Comparison of ENCODE assay signal across 16 cellular contexts in the genomic region with DNA sequence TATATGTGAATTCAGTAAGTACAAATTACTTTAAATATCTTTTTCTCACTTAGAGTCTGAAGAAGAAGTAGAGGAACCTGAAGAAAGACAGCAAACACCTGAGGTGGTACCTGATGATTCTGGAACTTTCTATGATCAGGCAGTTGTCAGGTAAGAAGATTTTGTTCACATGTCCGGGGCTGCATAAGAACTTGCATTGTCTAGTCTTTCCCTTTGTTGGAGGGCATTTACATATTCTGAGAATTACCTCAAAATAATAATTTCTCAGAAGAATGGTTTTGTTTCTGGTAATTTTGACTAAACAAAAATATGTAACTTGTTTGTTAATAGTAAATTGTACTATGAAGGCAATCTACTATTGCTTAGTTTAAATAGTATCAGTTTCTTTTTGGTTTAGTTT. TPM values are rescaled to one million over a fixed set of nuclear protein-coding genes. Genes with fewer than 3 reads are reported as not detected.
DNase-seq lines count a peak whose midpoint lies in the region; ATAC-seq and TF ChIP-seq lines count a peak whose summit lies in the region.
"Had no signal": no experiment of that assay in that cellular context is flagged by ENCODE, and none has a peak within 500 bp of the region (broad histone marks: within the 10 kb centered on the region; RNA-seq: fewer than 3 reads in every experiment).

No MANE protein-coding gene starts in this region.

- no peak overlapping the region for H3K27ac ChIP-seq in CD4-positive, alpha-beta memory T cell (ENCODE audit: low read depth, low read length)
- no peak overlapping the region for H3K27ac ChIP-seq in mammary epithelial cell (ENCODE audit: insufficient read depth, low read depth, low read length)
- H3K27ac ChIP-seq: BLaER1 had no signal

- no peaks in the 10 kb centered on the region for H3K9me3 Mint-ChIP-seq in activated CD4-positive, alpha-beta T cell treated with anti-CD3 and anti-CD28 coated beads, Interleukin-2, amount 10 ng/mL, durations not matched to agents 7 days and 5 days
- H3K9me3 Mint-ChIP-seq in CD4-positive, alpha-beta memory T cell, result no peaks in the 10 kb centered on the region
- no peaks in the 10 kb centered on the region for H3K9me3 Mint-ChIP-seq in activated CD8-positive, alpha-beta T cell treated with anti-CD3 and anti-CD28 coated beads for 36 hours
- no peaks in the 10 kb centered on the region for H3K9me3 Mint-ChIP-seq in type B pancreatic cell
- H3K9me3 Mint-ChIP-seq: IgD-negative memory B cell had no signal

- CTCF ChIA-PET in activated CD4-positive, alpha-beta T cell treated with anti-CD3 and anti-CD28 coated beads, Interleukin-2, amount 10 ng/mL, durations not matched to agents 7 days and 5 days (lab: Charles Lee), result no interaction called here
- CTCF ChIA-PET in CD4-positive, alpha-beta memory T cell (lab: Charles Lee; ENCODE audit: partially characterized antibody), result no interaction called here
- CTCF ChIA-PET in activated CD8-positive, alpha-beta T cell treated with anti-CD3 and anti-CD28 coated beads for 36 hours (lab: Charles Lee), result no interaction called here
- CTCF ChIA-PET in mammary epithelial cell (lab: Charles Lee; ENCODE audit: low non-redundant PET), result no interaction called here

- H3K9ac ChIP-seq in mammary epithelial cell (ENCODE audit: insufficient read depth, low read length), result no peak overlapping the region
- H3K9ac ChIP-seq: BLaER1 had no signal

- peaks cover 2% of the 10 kb centered on the region for H4K20me1 ChIP-seq in mammary epithelial cell (ENCODE audit: insufficient read depth, low read length)

- TF ChIP-seq CTCF in activated CD8-positive, alpha-beta T cell treated with anti-CD3 and anti-CD28 coated beads for 36 hours (IDR thresholded peaks at IDR 0.05), result no peak
- TF ChIP-seq CTCF in mammary epithelial cell (conservative IDR thresholded peaks at IDR 0.05 in 1 of 2, IDR thresholded peaks at IDR 0.05 in 1 of 2; ENCODE audit: extremely low read depth in 1 of 2, insufficient read depth in 1 of 2, low read depth in 1 of 2, low read length in 2 of 2) (no peak), type B pancreatic cell (conservative IDR thresholded peaks at IDR 0.05) (no peak)

- dilution Hi-C loops in mammary epithelial cell (cut with HindIII; ENCODE audit: low sequenced_read_pairs), result no loop called here

- no peak for ATAC-seq in activated CD8-positive, alpha-beta T cell treated with anti-CD3 and anti-CD28 coated beads for 36 hours
- ATAC-seq in GM21515 (IDR thresholded peaks at IDR 0.05; ENCODE audit: unreplicated experiment), result no peak
- ATAC-seq: HCT116, HepG2 had no signal

- H3K4me2 ChIP-seq in mammary epithelial cell (ENCODE audit: insufficient read depth, low read depth, low read length), result no peak overlapping the region
- H3K4me2 ChIP-seq: BLaER1 had no signal

- BruUV-seq in mammary epithelial cell (replicated peaks; lab: Mats Ljungman, UMichigan), result no TSS peak

- in situ Hi-C loops in mammary epithelial cell (cut with MboI; ENCODE audit: low sequenced_read_pairs in 2 of 2), result no loop called here

- H3K4me3 Mint-ChIP-seq in activated CD4-positive, alpha-beta T cell treated with anti-CD3 and anti-CD28 coated beads, Interleukin-2, amount 10 ng/mL, durations not matched to agents 7 days and 5 days, result no peak overlapping the region
- no peak overlapping the region for H3K4me3 Mint-ChIP-seq in CD4-positive, alpha-beta memory T cell
- H3K4me3 Mint-ChIP-seq in activated CD8-positive, alpha-beta T cell treated with anti-CD3 and anti-CD28 coated beads for 36 hours, result no peak overlapping the region
- H3K4me3 Mint-ChIP-seq in type B pancreatic cell, result no peak overlapping the region
- H3K4me3 Mint-ChIP-seq: CD14-positive monocyte, IgD-negative memory B cell had no signal

- H3K4me3 ChIP-seq in CD4-positive, alpha-beta memory T cell (ENCODE audit: low read length in 2 of 2), result no peak overlapping the region
- no peak overlapping the region for H3K4me3 ChIP-seq in mammary epithelial cell (replicated peaks in 1 of 3; ENCODE audit: insufficient read depth in 1 of 3, low read depth in 2 of 3, low read length in 3 of 3)
- H3K4me3 ChIP-seq: BLaER1 had no signal

- H3K4me1 Mint-ChIP-seq in activated CD4-positive, alpha-beta T cell treated with anti-CD3 and anti-CD28 coated beads, Interleukin-2, amount 10 ng/mL, durations not matched to agents 7 days and 5 days, result peaks cover 27% of the 10 kb centered on the region
- peaks cover 21 to 34% (median 25%) of the 10 kb centered on the region in 4 donors for H3K4me1 Mint-ChIP-seq in CD4-positive, alpha-beta memory T cell
- peaks cover 37% of the 10 kb centered on the region for H3K4me1 Mint-ChIP-seq in activated CD8-positive, alpha-beta T cell treated with anti-CD3 and anti-CD28 coated beads for 36 hours (ENCODE audit: low read depth)
- no peaks in the 10 kb centered on the region for H3K4me1 Mint-ChIP-seq in type B pancreatic cell (ENCODE audit: unreplicated experiment)
- H3K4me1 Mint-ChIP-seq: CD14-positive monocyte had no signal

- H3K27me3 Mint-ChIP-seq in activated CD4-positive, alpha-beta T cell treated with anti-CD3 and anti-CD28 coated beads, Interleukin-2, amount 10 ng/mL, durations not matched to agents 7 days and 5 days, result no peaks in the 10 kb centered on the region
- H3K27me3 Mint-ChIP-seq in CD4-positive, alpha-beta memory T cell, result no peaks in the 10 kb centered on the region
- H3K27me3 Mint-ChIP-seq in activated CD8-positive, alpha-beta T cell treated with anti-CD3 and anti-CD28 coated beads for 36 hours, result no peaks in the 10 kb centered on the region
- H3K27me3 Mint-ChIP-seq in type B pancreatic cell, result no peaks in the 10 kb centered on the region
- H3K27me3 Mint-ChIP-seq: IgD-negative memory B cell had no signal

- H3K27ac Mint-ChIP-seq in activated CD4-positive, alpha-beta T cell treated with anti-CD3 and anti-CD28 coated beads, Interleukin-2, amount 10 ng/mL, durations not matched to agents 7 days and 5 days, result peak overlapping the region; percentile 11
- peak overlapping the region in 4 of 7 donors; percentile 24 to 74 (median 30) for H3K27ac Mint-ChIP-seq in CD4-positive, alpha-beta memory T cell
- H3K27ac Mint-ChIP-seq in activated CD8-positive, alpha-beta T cell treated with anti-CD3 and anti-CD28 coated beads for 36 hours, result peak overlapping the region; percentile 13
- H3K27ac Mint-ChIP-seq in type B pancreatic cell, result no peak overlapping the region
- H3K27ac Mint-ChIP-seq: CD14-positive monocyte, IgD-negative memory B cell had no signal

- peaks cover 81% of the 10 kb centered on the region for H3K36me3 ChIP-seq in CD4-positive, alpha-beta memory T cell (ENCODE audit: insufficient read depth, low read length)
- peaks cover 69% of the 10 kb centered on the region for H3K36me3 ChIP-seq in mammary epithelial cell (ENCODE audit: insufficient read depth, low read length)

- H3K79me2 ChIP-seq in mammary epithelial cell (ENCODE audit: insufficient read depth, low read length), result peaks cover 98% of the 10 kb centered on the region

- POLR2A ChIA-PET in activated CD4-positive, alpha-beta T cell treated with anti-CD3 and anti-CD28 coated beads, Interleukin-2, amount 10 ng/mL, durations not matched to agents 7 days and 5 days (lab: Charles Lee), result no interaction called here
- POLR2A ChIA-PET in CD4-positive, alpha-beta memory T cell (lab: Charles Lee; ENCODE audit: partially characterized antibody), result no interaction called here
- POLR2A ChIA-PET in activated CD8-positive, alpha-beta T cell treated with anti-CD3 and anti-CD28 coated beads for 36 hours (lab: Charles Lee), result no interaction called here

- no peaks in the 10 kb centered on the region for H3K27me3 ChIP-seq in CD4-positive, alpha-beta memory T cell (ENCODE audit: insufficient read depth, low read length)
- H3K27me3 ChIP-seq in mammary epithelial cell (ENCODE audit: insufficient read depth, low read length), result no peaks in the 10 kb centered on the region
- H3K27me3 ChIP-seq: BLaER1 had no signal

- DNase-seq in activated CD4-positive, alpha-beta T cell treated with anti-CD3 and anti-CD28 coated beads, Interleukin-2, amount 10 ng/mL, durations not matched to agents 7 days and 5 days, result no peak
- no peak for DNase-seq in activated CD4-positive, alpha-beta T cell treated with anti-CD3 and anti-CD28 coated beads for 1 hour
- DNase-seq in CD4-positive, alpha-beta memory T cell, result no peak
- DNase-seq in activated CD8-positive, alpha-beta T cell treated with anti-CD3 and anti-CD28 coated beads for 36 hours, result no peak
- DNase-seq in mammary epithelial cell, result no peak
- DNase-seq in type B pancreatic cell (ENCODE audit: extremely low spot score, unreplicated experiment), result no peak
- DNase-seq: 8988T, Caco-2, GOT3, H7 had no signal

- H3K9me3 ChIP-seq in CD4-positive, alpha-beta memory T cell (ENCODE audit: control insufficient read depth in 1 of 2, low read length in 2 of 2), result no peaks in the 10 kb centered on the region
- H3K9me3 ChIP-seq in mammary epithelial cell (replicated peaks; ENCODE audit: insufficient read depth, low read length), result no peaks in the 10 kb centered on the region
- H3K9me3 ChIP-seq: BLaER1, Caco-2 had no signal

- intact Hi-C loops in CD4-positive, alpha-beta memory T cell (cut with micrococcal nuclease), result no loop called here
- intact Hi-C loops in activated CD8-positive, alpha-beta T cell treated with anti-CD3 and anti-CD28 coated beads for 36 hours (cut with micrococcal nuclease), result no loop called here
- intact Hi-C loops in mammary epithelial cell (cut with micrococcal nuclease), result no loop called here

- H2AFZ ChIP-seq in mammary epithelial cell (ENCODE audit: low read depth, low read length), result no peak overlapping the region

- WGBS in mammary epithelial cell (ENCODE audit: low coverage, missing lambda C conversion rate), result 47% methylated on average over 1 of the region's 1 CpG

- H3K4me1 ChIP-seq in CD4-positive, alpha-beta memory T cell (ENCODE audit: insufficient read depth, low read length), result peaks cover 4% of the 10 kb centered on the region
- peaks cover 5% of the 10 kb centered on the region for H3K4me1 ChIP-seq in mammary epithelial cell (ENCODE audit: insufficient read depth, low read length)
- H3K4me1 ChIP-seq: BLaER1, Caco-2 had no signal

- H3K36me3 Mint-ChIP-seq in activated CD4-positive, alpha-beta T cell treated with anti-CD3 and anti-CD28 coated beads, Interleukin-2, amount 10 ng/mL, durations not matched to agents 7 days and 5 days (ENCODE audit: low read depth), result peaks cover 74% of the 10 kb centered on the region
- peaks cover 60 to 86% of the 10 kb centered on the region in 2 donors for H3K36me3 Mint-ChIP-seq in CD4-positive, alpha-beta memory T cell
- peaks cover 65% of the 10 kb centered on the region for H3K36me3 Mint-ChIP-seq in activated CD8-positive, alpha-beta T cell treated with anti-CD3 and anti-CD28 coated beads for 36 hours (ENCODE audit: low read depth)
- peaks cover 54% of the 10 kb centered on the region for H3K36me3 Mint-ChIP-seq in type B pancreatic cell

RNA-seq across cellular contexts. Expression of a gene that starts 23.7 kb away (rescaled TPM):
- 100 to 1,000 TPM; 212 to 221 TPM for total RNA-seq in activated CD4-positive, alpha-beta T cell treated with anti-CD3 and anti-CD28 coated beads, Interleukin-2, amount 10 ng/mL, durations not matched to agents 7 days and 5 days
- total RNA-seq in CD4-positive, alpha-beta memory T cell, result 100 to 1,000 TPM; 189 to 193 TPM
- polyA plus RNA-seq in CD4-positive, alpha-beta memory T cell, result 100 to 1,000 TPM; 178 to 188 TPM
- total RNA-seq in activated CD8-positive, alpha-beta T cell treated with anti-CD3 and anti-CD28 coated beads for 36 hours, result 100 to 1,000 TPM; 247 to 253 TPM
- 100 to 1,000 TPM; 193 to 252 TPM for total RNA-seq in mammary epithelial cell
- 82.5 TPM for polyA plus RNA-seq in mammary epithelial cell
- 346 TPM for polyA minus RNA-seq in mammary epithelial cell
- total RNA-seq in type B pancreatic cell (ENCODE audit: low replicate concordance), result 218 and 241 TPM in 2 replicates

RNA-seq across cellular contexts. Expression of a gene that starts 37.0 kb away (rescaled TPM):
- 10 to 100 TPM; 46.9 to 48.1 TPM for total RNA-seq in activated CD4-positive, alpha-beta T cell treated with anti-CD3 and anti-CD28 coated beads, Interleukin-2, amount 10 ng/mL, durations not matched to agents 7 days and 5 days
- total RNA-seq in CD4-positive, alpha-beta memory T cell, result 10 to 100 TPM; 28.2 to 31.0 TPM
- 10 to 100 TPM; 42.8 to 64.5 TPM for polyA plus RNA-seq in CD4-positive, alpha-beta memory T cell
- 10 to 100 TPM; 69.6 to 73.3 TPM for total RNA-seq in activated CD8-positive, alpha-beta T cell treated with anti-CD3 and anti-CD28 coated beads for 36 hours
- total RNA-seq in mammary epithelial cell (10 to 100 TPM; 27.0 to 89.2 TPM), type B pancreatic cell (ENCODE audit: low replicate concordance) (81.0 and 110 TPM in 2 replicates)
- polyA plus RNA-seq in mammary epithelial cell, result 310 TPM
- 53.9 TPM for polyA minus RNA-seq in mammary epithelial cell
